Comparison of ENCODE assay signal across 1 cellular context in the genomic region with DNA sequence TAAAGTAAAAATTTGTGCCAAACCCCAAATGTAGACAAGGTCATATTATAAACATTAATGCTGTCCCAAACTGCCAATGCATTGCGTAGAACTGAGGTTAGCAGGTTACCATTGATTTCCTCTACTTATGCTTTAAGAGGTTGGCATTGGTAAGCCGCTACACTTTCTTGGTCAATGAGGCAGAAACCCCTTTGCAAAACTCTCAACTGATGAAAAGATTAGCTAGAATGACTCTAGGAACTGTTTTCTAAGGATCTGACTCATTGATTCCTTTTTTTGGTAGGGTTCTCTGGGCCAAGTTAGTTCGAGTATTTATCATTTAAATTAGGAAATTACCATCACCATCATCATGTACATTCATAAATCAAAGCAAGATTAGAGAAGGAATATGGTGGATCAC.
TF ChIP-seq lines count a peak whose summit lies in the region.

No MANE protein-coding gene starts in this region.

TF ChIP-seq in IMR-90, 13 proteins besides CTCF, POLR2A, EP300 and RAD21 (continued from another document):
- TF ChIP-seq, protein P1, sequence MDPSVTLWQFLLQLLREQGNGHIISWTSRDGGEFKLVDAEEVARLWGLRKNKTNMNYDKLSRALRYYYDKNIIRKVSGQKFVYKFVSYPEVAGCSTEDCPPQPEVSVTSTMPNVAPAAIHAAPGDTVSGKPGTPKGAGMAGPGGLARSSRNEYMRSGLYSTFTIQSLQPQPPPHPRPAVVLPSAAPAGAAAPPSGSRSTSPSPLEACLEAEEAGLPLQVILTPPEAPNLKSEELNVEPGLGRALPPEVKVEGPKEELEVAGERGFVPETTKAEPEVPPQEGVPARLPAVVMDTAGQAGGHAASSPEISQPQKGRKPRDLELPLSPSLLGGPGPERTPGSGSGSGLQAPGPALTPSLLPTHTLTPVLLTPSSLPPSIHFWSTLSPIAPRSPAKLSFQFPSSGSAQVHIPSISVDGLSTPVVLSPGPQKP (IDR thresholded peaks at IDR 0.05; ENCODE audit: borderline replicate concordance, low read depth, low read length): no peak
